10 cellular contexts compared by ENCODE assay signal in genomic region chr14:51240804-51241380, GRCh38. TPM values are rescaled to one million over a fixed set of nuclear protein-coding genes. Genes with fewer than 3 reads are reported as not detected.
DNase-seq lines count a peak whose midpoint lies in the region; ATAC-seq and TF ChIP-seq lines count a peak whose summit lies in the region.
"Had no signal": no experiment of that assay in that cellular context is flagged by ENCODE, and none has a peak within 500 bp of the region (broad histone marks: within the 10 kb centered on the region; RNA-seq: fewer than 3 reads in every experiment).

No MANE protein-coding gene starts in this region.

- H3K27ac ChIP-seq in SJSA1 (peak overlapping the region; percentile 68; the same call in 1 of the 2 replicates), hepatocyte (peak overlapping the region; percentile 77), skeletal muscle tissue (ENCODE audit: low read depth, low read length) (peak overlapping the region; percentile 57)

- DNase-seq in GM12864 (ENCODE audit: low read depth) (no peak), SJSA1 (ENCODE audit: low read depth in 1 of 2, low spot score in 2 of 2) (no peak), hepatocyte (ENCODE audit: low spot score) (no peak), activated T-cell treated with anti-CD3 and anti-CD28 coated beads for 4 hours (no peak)
- no peak for DNase-seq in NK-92 treated with Interleukin-12 subunit alpha and Interleukin-12 subunit beta, amount 100 ng/mL, for 24 hours (lab: John Stamatoyannopoulos, UW)
- no peak for DNase-seq in T-helper 2 cell treated with Interferon-gamma antibody and Interleukin-4, amounts not matched to agents 5 μg/mL and 100 μg/mL, for 36 hours (ENCODE audit: low spot score)

- H3K27me3 Mint-ChIP-seq in T-helper 2 cell treated with Interferon-gamma antibody and Interleukin-4, amounts not matched to agents 5 μg/mL and 100 μg/mL, for 36 hours (ENCODE audit: low read depth) = no peaks in the 10 kb centered on the region
- H3K27me3 Mint-ChIP-seq: activated naive CD8-positive, alpha-beta T cell; stimulated activated naive CD8-positive, alpha-beta T cell treated with anti-CD3 and anti-CD28 coated beads, Interleukin-15, Interleukin-2, amounts not matched to agents 100 ng/mL and 50 ng/mL, for 24 hours had no signal

- ATAC-seq in GM21528 (IDR thresholded peaks at IDR 0.05; ENCODE audit: low FRiP score, unreplicated experiment) = no peak

- H3K4me1 Mint-ChIP-seq in T-helper 2 cell treated with Interferon-gamma antibody and Interleukin-4, amounts not matched to agents 5 μg/mL and 100 μg/mL, for 36 hours (ENCODE audit: low read depth) = peaks cover 35% of the 10 kb centered on the region

- no peaks in the 10 kb centered on the region for H3K9me3 Mint-ChIP-seq in T-helper 2 cell treated with Interferon-gamma antibody and Interleukin-4, amounts not matched to agents 5 μg/mL and 100 μg/mL, for 36 hours
- H3K9me3 Mint-ChIP-seq: stimulated activated naive CD8-positive, alpha-beta T cell treated with anti-CD3 and anti-CD28 coated beads, Interleukin-15, Interleukin-2, amounts not matched to agents 100 ng/mL and 50 ng/mL, for 24 hours had no signal

- H3K9ac ChIP-seq in skeletal muscle tissue (ENCODE audit: low read depth in 1 of 3, low read length in 3 of 3) = peak overlapping the region; percentile 90 to 99 (median 95)

- peaks cover 24% of the 10 kb centered on the region for H3K36me3 ChIP-seq in SJSA1
- H3K36me3 ChIP-seq in hepatocyte (replicated peaks; ENCODE audit: insufficient read depth, low read depth) = no peaks in the 10 kb centered on the region
- H3K36me3 ChIP-seq in skeletal muscle tissue (ENCODE audit: control insufficient read depth in 3 of 3, insufficient read depth in 3 of 3, low read length in 3 of 3) = peaks cover 0 to 8% (median 3%) of the 10 kb centered on the region in 3 donors

- no peak overlapping the region for H3K4me3 Mint-ChIP-seq in T-helper 2 cell treated with Interferon-gamma antibody and Interleukin-4, amounts not matched to agents 5 μg/mL and 100 μg/mL, for 36 hours
- H3K4me3 Mint-ChIP-seq: activated naive CD8-positive, alpha-beta T cell; stimulated activated naive CD8-positive, alpha-beta T cell treated with anti-CD3 and anti-CD28 coated beads, Interleukin-15, Interleukin-2, amounts not matched to agents 100 ng/mL and 50 ng/mL, for 24 hours had no signal

- H4K20me1 ChIP-seq in hepatocyte (ENCODE audit: insufficient read depth, poor library complexity, severe bottlenecking) = no peaks in the 10 kb centered on the region

- H3K27me3 ChIP-seq in SJSA1 (replicated peaks) = no peaks in the 10 kb centered on the region
- no peaks in the 10 kb centered on the region for H3K27me3 ChIP-seq in hepatocyte
- H3K27me3 ChIP-seq in skeletal muscle tissue (ENCODE audit: control insufficient read depth in 3 of 3, insufficient read depth in 3 of 3, low read length in 3 of 3) = no peaks in the 10 kb centered on the region

- WGBS in hepatocyte (ENCODE audit: low lambda C conversion rate, missing lambda C conversion rate) = 7% methylated on average over 10 of the region's 10 CpGs

- peaks cover 56% of the 10 kb centered on the region for H3K79me2 ChIP-seq in hepatocyte

- peak overlapping the region; percentile 81 for H3K4me2 ChIP-seq in hepatocyte

- H3K4me1 ChIP-seq in SJSA1 (replicated peaks) (peaks cover 4% of the 10 kb centered on the region; the same call in 1 of the 2 replicates), hepatocyte (ENCODE audit: insufficient read depth) (peaks cover 6% of the 10 kb centered on the region), skeletal muscle tissue (ENCODE audit: control insufficient read depth in 3 of 3, insufficient read depth in 3 of 3, low read length in 3 of 3) (peaks cover 0 to 4% (median 3%) of the 10 kb centered on the region in 3 donors)

- peaks cover 15% of the 10 kb centered on the region for H3K36me3 Mint-ChIP-seq in T-helper 2 cell treated with Interferon-gamma antibody and Interleukin-4, amounts not matched to agents 5 μg/mL and 100 μg/mL, for 36 hours (ENCODE audit: low read depth)

- H3K4me3 ChIP-seq in GM12864 (ENCODE audit: low read depth, low read length) (peak overlapping the region; percentile 84), SJSA1 (peak overlapping the region; percentile 84), hepatocyte (peak overlapping the region; percentile 82), skeletal muscle tissue (ENCODE audit: low read length in 3 of 3) (peak overlapping the region; percentile 85 to 100 (median 95))

- H3K9me2 ChIP-seq in hepatocyte (replicated peaks; ENCODE audit: insufficient read depth) = no peaks in the 10 kb centered on the region

- no peak overlapping the region for H3K27ac Mint-ChIP-seq in T-helper 2 cell treated with Interferon-gamma antibody and Interleukin-4, amounts not matched to agents 5 μg/mL and 100 μg/mL, for 36 hours
- H3K27ac Mint-ChIP-seq: activated naive CD8-positive, alpha-beta T cell; stimulated activated naive CD8-positive, alpha-beta T cell treated with anti-CD3 and anti-CD28 coated beads, Interleukin-15, Interleukin-2, amounts not matched to agents 100 ng/mL and 50 ng/mL, for 24 hours had no signal

- H2AFZ ChIP-seq in hepatocyte = peak overlapping the region; percentile 90

- TF ChIP-seq CTCF in GM12864 (IDR thresholded peaks at IDR 0.05; ENCODE audit: low read depth, low read length, missing control alignments) (no peak), hepatocyte (IDR thresholded peaks at IDR 0.05; ENCODE audit: poor library complexity) (no peak)

- H3K9me3 ChIP-seq in SJSA1 (replicated peaks) = no peaks in the 10 kb centered on the region
- no peaks in the 10 kb centered on the region for H3K9me3 ChIP-seq in hepatocyte (ENCODE audit: low read depth)
- no peaks in the 10 kb centered on the region for H3K9me3 ChIP-seq in skeletal muscle tissue (ENCODE audit: control insufficient read depth in 3 of 3, low read length in 3 of 3)

RNA-seq across cellular contexts. Expression of gene TMX1, which starts 0.8 kb away (rescaled TPM):
- 55.3 and 87.6 TPM in 2 replicates for total RNA-seq in SJSA1 (2014; rRNA removed; shearing (Covaris generic))
- total RNA-seq in hepatocyte = 48.6 and 57.6 TPM in 2 replicates
- 34.0 and 39.9 TPM in 2 replicates for polyA plus RNA-seq in hepatocyte
- total RNA-seq in skeletal muscle tissue = 19.8 TPM
